In the genomic region with DNA sequence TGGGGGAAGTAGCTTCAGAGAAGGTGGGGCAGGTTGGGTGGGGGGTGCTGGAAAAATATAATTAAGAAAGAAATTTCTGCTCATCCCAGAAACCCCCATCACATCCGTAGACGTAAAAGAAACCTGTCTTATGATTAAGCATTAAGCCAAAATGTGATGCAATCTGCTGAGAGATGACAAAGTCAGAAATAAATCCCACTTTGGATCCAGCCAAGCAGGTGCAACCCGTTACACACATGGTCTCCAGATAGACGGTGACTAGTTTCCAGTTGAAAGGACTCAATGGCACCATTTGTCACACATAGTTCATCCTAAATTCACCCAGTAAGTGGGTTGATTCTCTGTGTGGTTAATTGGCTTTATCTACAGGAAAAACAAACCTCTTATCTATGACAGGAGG, we compare ENCODE assay signal across 1 cellular context.
A peak's percentile ranks its signal among the peaks of the same experiment; 100 is the strongest.
TF ChIP-seq lines count a peak whose summit lies in the region.

No MANE protein-coding gene starts in this region.

TF ChIP-seq in IMR-90, 13 proteins besides CTCF, POLR2A, EP300 and RAD21:
- peak; percentile 78 for TF ChIP-seq CEBPB (IDR thresholded peaks at IDR 0.05; ENCODE audit: low read depth, low read length)
- TF ChIP-seq RCOR1 (IDR thresholded peaks at IDR 0.05; ENCODE audit: insufficient replicate concordance, low read length): no peak
- no peak for TF ChIP-seq CHD1 (IDR thresholded peaks at IDR 0.05; ENCODE audit: low read depth, low read length)
